ENCODE assay signal across 18 cellular contexts in the genomic region with DNA sequence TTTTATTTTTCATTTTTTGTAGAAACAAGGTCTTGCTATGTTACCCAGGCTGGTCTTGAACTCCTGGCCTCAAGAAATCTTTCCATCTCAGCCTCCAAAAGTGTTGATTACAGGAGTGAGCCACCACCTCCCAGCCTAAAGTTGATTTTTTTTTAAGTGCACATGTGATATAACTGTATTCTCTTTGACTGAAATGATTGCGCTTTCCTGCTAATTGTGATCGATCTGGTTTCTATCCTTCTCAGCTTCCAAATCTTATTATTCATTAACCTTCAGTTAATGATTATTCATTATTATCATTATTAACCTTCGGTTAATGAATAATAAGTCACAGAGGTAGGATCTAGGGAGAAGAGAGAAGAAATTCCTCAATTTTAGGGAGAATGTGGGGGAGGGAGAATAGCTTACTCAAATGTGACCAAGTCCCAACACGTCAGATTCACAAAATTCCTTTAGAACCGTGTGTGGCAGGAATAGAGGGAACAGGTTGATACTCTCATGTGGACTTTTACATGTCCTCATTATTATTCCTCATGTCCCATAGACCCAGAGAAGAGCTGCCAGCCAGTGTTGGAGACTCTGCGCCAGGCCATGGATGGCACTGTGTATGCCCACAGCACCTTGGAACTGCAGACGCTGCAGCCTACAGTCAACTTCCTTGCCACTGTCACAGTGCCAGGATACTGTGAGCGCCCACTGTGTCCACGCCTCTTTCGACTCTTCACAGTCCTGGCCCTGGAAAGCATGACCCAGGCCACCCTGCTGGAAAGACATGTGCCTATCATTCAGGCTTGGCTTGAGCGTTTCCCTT.
"Had no signal": no experiment of that assay in that cellular context is flagged by ENCODE, and none has a peak within 500 bp of the region (broad histone marks: within the 10 kb centered on the region; RNA-seq: fewer than 3 reads in every experiment).

No MANE protein-coding gene starts in this region.

- H3K27ac Mint-ChIP-seq: activated naive CD8-positive, alpha-beta T cell treated with anti-CD3 and anti-CD28 coated beads for 36 hours; natural killer cell had no signal

- DNase-seq: activated CD4-positive, alpha-beta T cell treated with anti-CD3 and anti-CD28 coated beads for 1 hour; activated CD4-positive, alpha-beta T cell treated with anti-CD3 and anti-CD28 coated beads, Interleukin-2, amount 50 U/mL, for 4 hours; activated naive CD8-positive, alpha-beta T cell treated with anti-CD3 and anti-CD28 coated beads for 36 hours; activated T-cell treated with anti-CD3 and anti-CD28 coated beads for 4 hours; amygdala; caudate nucleus; dorsolateral prefrontal cortex; foreskin fibroblast; glutamatergic neuron; hypothalamus; mesenchymal stem cell; natural killer cell; nucleus accumbens; stimulated activated CD4-positive, alpha-beta T cell treated with anti-CD3 and anti-CD28 coated beads, Interleukin-15, amount 100 ng/mL, for 24 hours; stimulated activated CD4-positive, alpha-beta T cell treated with anti-CD3 and anti-CD28 coated beads, Interleukin-2, amount 100 ng/mL, for 48 hours; stimulated activated naive CD8-positive, alpha-beta T cell treated with anti-CD3 and anti-CD28 coated beads, Interleukin-15, amount 100 ng/mL, for 72 hours; transverse colon; WERI-Rb-1 had no signal

- H3K4me1 Mint-ChIP-seq: activated naive CD8-positive, alpha-beta T cell treated with anti-CD3 and anti-CD28 coated beads for 36 hours; natural killer cell; stimulated activated naive CD8-positive, alpha-beta T cell treated with anti-CD3 and anti-CD28 coated beads, Interleukin-15, amount 100 ng/mL, for 72 hours had no signal

- H3K36me3 Mint-ChIP-seq: activated naive CD8-positive, alpha-beta T cell treated with anti-CD3 and anti-CD28 coated beads for 36 hours; natural killer cell had no signal

- ATAC-seq: natural killer cell; stimulated activated naive CD8-positive, alpha-beta T cell treated with anti-CD3 and anti-CD28 coated beads, Interleukin-15, amount 100 ng/mL, for 72 hours had no signal

- H3K9me3 Mint-ChIP-seq: activated naive CD8-positive, alpha-beta T cell treated with anti-CD3 and anti-CD28 coated beads for 36 hours; natural killer cell; stimulated activated naive CD8-positive, alpha-beta T cell treated with anti-CD3 and anti-CD28 coated beads, Interleukin-15, amount 100 ng/mL, for 72 hours had no signal

- H3K27me3 Mint-ChIP-seq: activated naive CD8-positive, alpha-beta T cell treated with anti-CD3 and anti-CD28 coated beads for 36 hours; stimulated activated naive CD8-positive, alpha-beta T cell treated with anti-CD3 and anti-CD28 coated beads, Interleukin-15, amount 100 ng/mL, for 72 hours had no signal

- H3K4me3 Mint-ChIP-seq: activated naive CD8-positive, alpha-beta T cell treated with anti-CD3 and anti-CD28 coated beads for 36 hours; natural killer cell; stimulated activated naive CD8-positive, alpha-beta T cell treated with anti-CD3 and anti-CD28 coated beads, Interleukin-15, amount 100 ng/mL, for 72 hours had no signal
